Comparison of ENCODE assay signal across 8 cellular contexts in the genomic region with DNA sequence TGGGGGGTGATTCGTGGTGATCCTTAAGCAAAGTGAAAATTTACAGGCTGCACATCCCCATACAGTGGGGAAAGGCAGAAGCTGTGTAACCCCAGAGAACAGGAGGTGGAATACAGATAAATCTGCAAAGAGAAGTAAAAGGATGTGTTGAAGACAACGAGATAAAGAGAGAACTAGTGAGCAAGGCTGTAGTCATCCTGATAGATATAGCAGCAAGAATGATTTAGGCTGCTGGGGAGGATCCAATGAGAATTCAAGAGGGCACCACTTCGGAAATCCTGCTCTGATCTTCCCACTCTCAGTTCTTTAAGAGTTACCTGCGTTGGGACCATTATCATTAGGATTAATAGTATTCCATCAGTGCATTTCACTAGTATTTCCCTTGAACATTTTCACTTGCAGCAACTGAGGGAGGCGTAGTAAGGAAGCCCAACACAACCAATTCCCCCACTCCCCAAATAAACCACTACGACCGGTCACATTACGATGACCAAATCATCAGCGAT. TPM values are rescaled to one million over a fixed set of nuclear protein-coding genes. Genes with fewer than 3 reads are reported as not detected.
A peak's percentile ranks its signal among the peaks of the same experiment; 100 is the strongest.
DNase-seq lines count a peak whose midpoint lies in the region; ATAC-seq and TF ChIP-seq lines count a peak whose summit lies in the region.
"Had no signal": no experiment of that assay in that cellular context is flagged by ENCODE, and none has a peak within 500 bp of the region (broad histone marks: within the 10 kb centered on the region; RNA-seq: fewer than 3 reads in every experiment).

A gene (minus strand): TSS at position 178 of the 506 bp plus-strand sequence.

- ATAC-seq in WTC11 (no peak), GM19452 (IDR thresholded peaks at IDR 0.05; ENCODE audit: unreplicated experiment) (no peak), esophagus mucosa (no peak), HG02642 (IDR thresholded peaks at IDR 0.05; ENCODE audit: poor library complexity, unreplicated experiment) (no peak)

- peaks cover 11% of the 10 kb centered on the region; the same call in 1 of the 2 replicates for H3K27me3 ChIP-seq in iPS DF 6.9 (ENCODE audit: control insufficient read depth, insufficient read depth, low read length)
- peaks cover 0 to 53% (median 51%) of the 10 kb centered on the region in 3 donors for H3K27me3 ChIP-seq in stomach

- DNase-seq in HEK293T (ENCODE audit: extremely low spot score) (no peak), WTC11 (ENCODE audit: low spot score) (no peak), iPS DF 6.9 (ENCODE audit: low read depth, low spot score) (no peak), stomach (no peak)

- CTCF ChIA-PET in HEK293T (lab: Yijun Ruan, JAX) (no interaction called here), WTC11 (lab: Charles Lee) (interaction anchor here (0.7 kb wide), 1 partner anchor 80 kb away, joined by 3 read pairs; no protein-coding TSS in a partner anchor)

- H3K9me3 ChIP-seq in iPS DF 6.9 (ENCODE audit: control insufficient read depth, insufficient read depth, low read length) (no peaks in the 10 kb centered on the region), stomach (no peaks in the 10 kb centered on the region)

- H3K4me1 ChIP-seq in iPS DF 6.9 (ENCODE audit: control insufficient read depth, insufficient read depth, low read length) (no peaks in the 10 kb centered on the region; the same call in 1 of the 2 replicates), stomach (peaks cover 4 to 44% (median 29%) of the 10 kb centered on the region in 4 donors)

- H3K4me3 Mint-ChIP-seq in WTC11, result peak within 1 kb of the TSS; percentile 98

- H3K27ac Mint-ChIP-seq in WTC11, result peak within 1 kb of the TSS; percentile 94

- WGBS in iPS DF 6.9 (ENCODE audit: insufficient coverage, insufficient read length), result no CpG with 5 or more reads among the region's 9 CpGs
- 2 to 7% (median 6%) methylated on average over 9 of the region's 9 CpGs for WGBS in stomach, 5 donors

- no peak for TF ChIP-seq EP300 in stomach (IDR thresholded peaks at IDR 0.05)

- no peak within 1 kb of the TSS for H3K27ac ChIP-seq in iPS DF 6.9 (ENCODE audit: low read length)
- H3K27ac ChIP-seq in stomach, result no peak within 1 kb of the TSS

- intact Hi-C loops in stomach (cut with DNase I; ENCODE audit: low total_unique reads), result no loop called here

- POLR2A ChIA-PET in HEK293T (lab: Yijun Ruan, JAX), result interaction anchor here (0.8 kb wide), 1 partner anchor 104 kb away, joined by 3 read pairs; no protein-coding TSS in a partner anchor
- POLR2A ChIA-PET in WTC11 (lab: Charles Lee), result interaction anchor here (0.7 kb wide), 1 partner anchor 31 kb away, joined by 3 read pairs; no protein-coding TSS in a partner anchor

- TF ChIP-seq CTCF in WTC11 (IDR thresholded peaks at IDR 0.05) (no peak), stomach (IDR thresholded peaks at IDR 0.05) (no peak)

- H3K36me3 ChIP-seq in iPS DF 6.9 (ENCODE audit: control insufficient read depth, insufficient read depth, low read length) (no peaks in the 10 kb centered on the region), stomach (no peaks in the 10 kb centered on the region)

- H3K4me3 ChIP-seq in iPS DF 6.9 (ENCODE audit: low read length) (peak within 1 kb of the TSS; percentile 80; the same call in 1 of the 2 replicates), stomach (peak within 1 kb of the TSS; percentile 26 to 47 (median 36))

- H3K9me3 Mint-ChIP-seq in WTC11, result no peaks in the 10 kb centered on the region

- no peaks in the 10 kb centered on the region for H3K36me3 Mint-ChIP-seq in WTC11

- peaks cover 43% of the 10 kb centered on the region for H3K4me1 Mint-ChIP-seq in WTC11

- H3K27me3 Mint-ChIP-seq in WTC11 (ENCODE audit: low read depth), result peaks cover 44% of the 10 kb centered on the region

- TF ChIP-seq POLR2A in stomach (IDR thresholded peaks at IDR 0.05), result no peak

TF ChIP-seq in HEK293T, 16 proteins besides CTCF, POLR2A, EP300 and RAD21:
- TF ChIP-seq HDGF (IDR thresholded peaks at IDR 0.05; ENCODE audit: borderline replicate concordance), result no peak
- TF ChIP-seq BHLHE40 (IDR thresholded peaks at IDR 0.05; ENCODE audit: borderline replicate concordance), result no peak
- no peak for TF ChIP-seq SP1 (IDR thresholded peaks at IDR 0.05)
- peak; percentile 59; the same call in 1 of the 2 replicates for TF ChIP-seq L3MBTL2 (conservative IDR thresholded peaks at IDR 0.05)
- TF ChIP-seq SUZ12 (IDR thresholded peaks at IDR 0.05), result no peak

TF ChIP-seq in WTC11, 78 proteins besides CTCF, POLR2A, EP300 and RAD21:
- TF ChIP-seq, protein P1, sequence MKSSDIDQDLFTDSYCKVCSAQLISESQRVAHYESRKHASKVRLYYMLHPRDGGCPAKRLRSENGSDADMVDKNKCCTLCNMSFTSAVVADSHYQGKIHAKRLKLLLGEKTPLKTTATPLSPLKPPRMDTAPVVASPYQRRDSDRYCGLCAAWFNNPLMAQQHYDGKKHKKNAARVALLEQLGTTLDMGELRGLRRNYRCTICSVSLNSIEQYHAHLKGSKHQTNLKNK (CRISPR knock-in tag; IDR thresholded peaks at IDR 0.05), result no peak
- TF ChIP-seq ZNF219 (CRISPR knock-in tag; IDR thresholded peaks at IDR 0.05; ENCODE audit: borderline replicate concordance), result no peak
- no peak for TF ChIP-seq CREM (CRISPR knock-in tag; IDR thresholded peaks at IDR 0.05)
- no peak for TF ChIP-seq NR2C2 (CRISPR knock-in tag; IDR thresholded peaks at IDR 0.05)
- no peak for TF ChIP-seq ZNF317 (CRISPR knock-in tag; IDR thresholded peaks at IDR 0.05; ENCODE audit: borderline replicate concordance, low read depth)
- TF ChIP-seq TEAD1 (CRISPR knock-in tag; IDR thresholded peaks at IDR 0.05), result no peak
- TF ChIP-seq IRF2 (CRISPR knock-in tag; IDR thresholded peaks at IDR 0.05; ENCODE audit: borderline replicate concordance, low read depth), result no peak
- TF ChIP-seq JUN (CRISPR knock-in tag; IDR thresholded peaks at IDR 0.05), result no peak
- TF ChIP-seq, protein P2, sequence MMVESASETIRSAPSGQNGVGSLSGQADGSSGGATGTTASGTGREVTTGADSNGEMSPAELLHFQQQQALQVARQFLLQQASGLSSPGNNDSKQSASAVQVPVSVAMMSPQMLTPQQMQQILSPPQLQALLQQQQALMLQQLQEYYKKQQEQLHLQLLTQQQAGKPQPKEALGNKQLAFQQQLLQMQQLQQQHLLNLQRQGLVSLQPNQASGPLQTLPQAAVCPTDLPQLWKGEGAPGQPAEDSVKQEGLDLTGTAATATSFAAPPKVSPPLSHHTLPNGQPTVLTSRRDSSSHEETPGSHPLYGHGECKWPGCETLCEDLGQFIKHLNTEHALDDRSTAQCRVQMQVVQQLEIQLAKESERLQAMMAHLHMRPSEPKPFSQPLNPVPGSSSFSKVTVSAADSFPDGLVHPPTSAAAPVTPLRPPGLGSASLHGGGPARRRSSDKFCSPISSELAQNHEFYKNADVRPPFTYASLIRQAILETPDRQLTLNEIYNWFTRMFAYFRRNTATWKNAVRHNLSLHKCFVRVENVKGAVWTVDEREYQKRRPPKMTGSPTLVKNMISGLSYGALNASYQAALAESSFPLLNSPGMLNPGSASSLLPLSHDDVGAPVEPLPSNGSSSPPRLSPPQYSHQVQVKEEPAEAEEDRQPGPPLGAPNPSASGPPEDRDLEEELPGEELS (CRISPR knock-in tag; IDR thresholded peaks at IDR 0.05), result no peak
- no peak for TF ChIP-seq SMAD3 (CRISPR knock-in tag; IDR thresholded peaks at IDR 0.05; ENCODE audit: borderline replicate concordance)
- TF ChIP-seq, protein P3, sequence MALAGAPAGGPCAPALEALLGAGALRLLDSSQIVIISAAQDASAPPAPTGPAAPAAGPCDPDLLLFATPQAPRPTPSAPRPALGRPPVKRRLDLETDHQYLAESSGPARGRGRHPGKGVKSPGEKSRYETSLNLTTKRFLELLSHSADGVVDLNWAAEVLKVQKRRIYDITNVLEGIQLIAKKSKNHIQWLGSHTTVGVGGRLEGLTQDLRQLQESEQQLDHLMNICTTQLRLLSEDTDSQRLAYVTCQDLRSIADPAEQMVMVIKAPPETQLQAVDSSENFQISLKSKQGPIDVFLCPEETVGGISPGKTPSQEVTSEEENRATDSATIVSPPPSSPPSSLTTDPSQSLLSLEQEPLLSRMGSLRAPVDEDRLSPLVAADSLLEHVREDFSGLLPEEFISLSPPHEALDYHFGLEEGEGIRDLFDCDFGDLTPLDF (CRISPR knock-in tag; IDR thresholded peaks at IDR 0.05), result no peak
- TF ChIP-seq KAT7 (CRISPR knock-in tag; IDR thresholded peaks at IDR 0.05; ENCODE audit: borderline replicate concordance), result no peak
- TF ChIP-seq, protein P4, sequence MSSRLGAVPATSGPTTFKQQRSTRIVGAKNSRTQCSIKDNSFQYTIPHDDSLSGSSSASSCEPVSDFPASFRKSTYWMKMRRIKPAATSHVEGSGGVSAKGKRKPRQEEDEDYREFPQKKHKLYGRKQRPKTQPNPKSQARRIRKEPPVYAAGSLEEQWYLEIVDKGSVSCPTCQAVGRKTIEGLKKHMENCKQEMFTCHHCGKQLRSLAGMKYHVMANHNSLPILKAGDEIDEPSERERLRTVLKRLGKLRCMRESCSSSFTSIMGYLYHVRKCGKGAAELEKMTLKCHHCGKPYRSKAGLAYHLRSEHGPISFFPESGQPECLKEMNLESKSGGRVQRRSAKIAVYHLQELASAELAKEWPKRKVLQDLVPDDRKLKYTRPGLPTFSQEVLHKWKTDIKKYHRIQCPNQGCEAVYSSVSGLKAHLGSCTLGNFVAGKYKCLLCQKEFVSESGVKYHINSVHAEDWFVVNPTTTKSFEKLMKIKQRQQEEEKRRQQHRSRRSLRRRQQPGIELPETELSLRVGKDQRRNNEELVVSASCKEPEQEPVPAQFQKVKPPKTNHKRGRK (CRISPR knock-in tag; IDR thresholded peaks at IDR 0.05; ENCODE audit: borderline replicate concordance), result no peak

RNA-seq across cellular contexts. Expression of the gene that starts here (rescaled TPM):
- 0.28 to 0.64 TPM (median 0.46 TPM) in 3 replicates for total RNA-seq in WTC11 (2021)
- total RNA-seq in stomach, result 10 to 100 TPM in 2 of 5 donors, not detected in 3; 14.7 to 25.5 TPM
- under 1 TPM in 2 of 3 donors, not detected in 1; 0.06 to 0.10 TPM for polyA plus RNA-seq in stomach
- total RNA-seq in esophagus mucosa, result not detected
- total RNA-seq: mesenteric fat pad had no signal
